ENCODE assay signal across 1 cellular context in genomic region chr2:47906261-47907096, GRCh38.
TF ChIP-seq lines count a peak whose summit lies in the region.

FBXO11 (minus strand) TSS chr2:47906498; CDS start chr2:47905720, 778 bp downstream.

TF ChIP-seq in HepG2, 621 proteins besides CTCF, POLR2A, EP300 and RAD21 (continued from another document and continues in another):
- TF ChIP-seq, protein P1, sequence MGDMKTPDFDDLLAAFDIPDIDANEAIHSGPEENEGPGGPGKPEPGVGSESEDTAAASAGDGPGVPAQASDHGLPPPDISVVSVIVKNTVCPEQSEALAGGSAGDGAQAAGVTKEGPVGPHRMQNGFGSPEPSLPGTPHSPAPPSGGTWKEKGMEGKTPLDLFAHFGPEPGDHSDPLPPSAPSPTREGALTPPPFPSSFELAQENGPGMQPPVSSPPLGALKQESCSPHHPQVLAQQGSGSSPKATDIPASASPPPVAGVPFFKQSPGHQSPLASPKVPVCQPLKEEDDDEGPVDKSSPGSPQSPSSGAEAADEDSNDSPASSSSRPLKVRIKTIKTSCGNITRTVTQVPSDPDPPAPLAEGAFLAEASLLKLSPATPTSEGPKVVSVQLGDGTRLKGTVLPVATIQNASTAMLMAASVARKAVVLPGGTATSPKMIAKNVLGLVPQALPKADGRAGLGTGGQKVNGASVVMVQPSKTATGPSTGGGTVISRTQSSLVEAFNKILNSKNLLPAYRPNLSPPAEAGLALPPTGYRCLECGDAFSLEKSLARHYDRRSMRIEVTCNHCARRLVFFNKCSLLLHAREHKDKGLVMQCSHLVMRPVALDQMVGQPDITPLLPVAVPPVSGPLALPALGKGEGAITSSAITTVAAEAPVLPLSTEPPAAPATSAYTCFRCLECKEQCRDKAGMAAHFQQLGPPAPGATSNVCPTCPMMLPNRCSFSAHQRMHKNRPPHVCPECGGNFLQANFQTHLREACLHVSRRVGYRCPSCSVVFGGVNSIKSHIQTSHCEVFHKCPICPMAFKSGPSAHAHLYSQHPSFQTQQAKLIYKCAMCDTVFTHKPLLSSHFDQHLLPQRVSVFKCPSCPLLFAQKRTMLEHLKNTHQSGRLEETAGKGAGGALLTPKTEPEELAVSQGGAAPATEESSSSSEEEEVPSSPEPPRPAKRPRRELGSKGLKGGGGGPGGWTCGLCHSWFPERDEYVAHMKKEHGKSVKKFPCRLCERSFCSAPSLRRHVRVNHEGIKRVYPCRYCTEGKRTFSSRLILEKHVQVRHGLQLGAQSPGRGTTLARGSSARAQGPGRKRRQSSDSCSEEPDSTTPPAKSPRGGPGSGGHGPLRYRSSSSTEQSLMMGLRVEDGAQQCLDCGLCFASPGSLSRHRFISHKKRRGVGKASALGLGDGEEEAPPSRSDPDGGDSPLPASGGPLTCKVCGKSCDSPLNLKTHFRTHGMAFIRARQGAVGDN (CRISPR knock-in tag; IDR thresholded peaks at IDR 0.05), result peak; percentile 44
- TF ChIP-seq FOXK1 (CRISPR knock-in tag; IDR thresholded peaks at IDR 0.05; ENCODE audit: borderline replicate concordance, low read depth), result peak; percentile 25; the same call in 1 of the 2 replicates
- TF ChIP-seq ZBTB3 (CRISPR knock-in tag; IDR thresholded peaks at IDR 0.05; ENCODE audit: borderline replicate concordance, low read depth), result no peak
- no peak for TF ChIP-seq ZNF513 (CRISPR knock-in tag; conservative IDR thresholded peaks at IDR 0.05)
- TF ChIP-seq ZNF839 (CRISPR knock-in tag; IDR thresholded peaks at IDR 0.05; ENCODE audit: borderline replicate concordance), result no peak
- TF ChIP-seq ZNF501 (CRISPR knock-in tag; IDR thresholded peaks at IDR 0.05), result no peak
- TF ChIP-seq FOXJ3 (CRISPR knock-in tag; IDR thresholded peaks at IDR 0.05; ENCODE audit: borderline replicate concordance), result 0 out of 2 replicates have a peak, but pooled peaks have one; percentile 22
- peak; percentile 48; the same call in 1 of the 2 replicates for TF ChIP-seq MTA1 (CRISPR knock-in tag; IDR thresholded peaks at IDR 0.05; ENCODE audit: borderline replicate concordance)
- peak; percentile 15; the same call in 1 of the 2 replicates for TF ChIP-seq ZNF142 (CRISPR knock-in tag; IDR thresholded peaks at IDR 0.05)
- TF ChIP-seq ZNF264 (CRISPR knock-in tag; IDR thresholded peaks at IDR 0.05), result peak; percentile 81
- 0 out of 2 replicates have a peak, but pooled peaks have one; percentile 16 for TF ChIP-seq MYC (CRISPR knock-in tag; IDR thresholded peaks at IDR 0.05; ENCODE audit: borderline replicate concordance)
- peak; percentile 87 for TF ChIP-seq YY1 (IDR thresholded peaks at IDR 0.05; ENCODE audit: insufficient read depth, insufficient replicate concordance, low read depth, low read length)
- TF ChIP-seq ZSCAN5A (CRISPR knock-in tag; IDR thresholded peaks at IDR 0.05; ENCODE audit: borderline replicate concordance), result peak; percentile 78; the same call in 1 of the 2 replicates
- no peak for TF ChIP-seq AGO1 (IDR thresholded peaks at IDR 0.05; ENCODE audit: low read depth, low read length, poor library complexity, severe bottlenecking)
- peak; percentile 98 for TF ChIP-seq ZNF362 (CRISPR knock-in tag; IDR thresholded peaks at IDR 0.05; ENCODE audit: borderline replicate concordance)
- peak in 1 of 2 experiments; percentile 93; a peak in 2 of 4 replicates for TF ChIP-seq ATF4 (CRISPR knock-in tag; IDR thresholded peaks at IDR 0.05)
- TF ChIP-seq, protein P2, sequence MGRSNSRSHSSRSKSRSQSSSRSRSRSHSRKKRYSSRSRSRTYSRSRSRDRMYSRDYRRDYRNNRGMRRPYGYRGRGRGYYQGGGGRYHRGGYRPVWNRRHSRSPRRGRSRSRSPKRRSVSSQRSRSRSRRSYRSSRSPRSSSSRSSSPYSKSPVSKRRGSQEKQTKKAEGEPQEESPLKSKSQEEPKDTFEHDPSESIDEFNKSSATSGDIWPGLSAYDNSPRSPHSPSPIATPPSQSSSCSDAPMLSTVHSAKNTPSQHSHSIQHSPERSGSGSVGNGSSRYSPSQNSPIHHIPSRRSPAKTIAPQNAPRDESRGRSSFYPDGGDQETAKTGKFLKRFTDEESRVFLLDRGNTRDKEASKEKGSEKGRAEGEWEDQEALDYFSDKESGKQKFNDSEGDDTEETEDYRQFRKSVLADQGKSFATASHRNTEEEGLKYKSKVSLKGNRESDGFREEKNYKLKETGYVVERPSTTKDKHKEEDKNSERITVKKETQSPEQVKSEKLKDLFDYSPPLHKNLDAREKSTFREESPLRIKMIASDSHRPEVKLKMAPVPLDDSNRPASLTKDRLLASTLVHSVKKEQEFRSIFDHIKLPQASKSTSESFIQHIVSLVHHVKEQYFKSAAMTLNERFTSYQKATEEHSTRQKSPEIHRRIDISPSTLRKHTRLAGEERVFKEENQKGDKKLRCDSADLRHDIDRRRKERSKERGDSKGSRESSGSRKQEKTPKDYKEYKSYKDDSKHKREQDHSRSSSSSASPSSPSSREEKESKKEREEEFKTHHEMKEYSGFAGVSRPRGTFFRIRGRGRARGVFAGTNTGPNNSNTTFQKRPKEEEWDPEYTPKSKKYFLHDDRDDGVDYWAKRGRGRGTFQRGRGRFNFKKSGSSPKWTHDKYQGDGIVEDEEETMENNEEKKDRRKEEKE (IDR thresholded peaks at IDR 0.05), result no peak
- peak; percentile 63; the same call in 1 of the 2 replicates for TF ChIP-seq PCBP1 (IDR thresholded peaks at IDR 0.05; ENCODE audit: borderline replicate concordance, low read depth, low read length)
- TF ChIP-seq, protein P3, sequence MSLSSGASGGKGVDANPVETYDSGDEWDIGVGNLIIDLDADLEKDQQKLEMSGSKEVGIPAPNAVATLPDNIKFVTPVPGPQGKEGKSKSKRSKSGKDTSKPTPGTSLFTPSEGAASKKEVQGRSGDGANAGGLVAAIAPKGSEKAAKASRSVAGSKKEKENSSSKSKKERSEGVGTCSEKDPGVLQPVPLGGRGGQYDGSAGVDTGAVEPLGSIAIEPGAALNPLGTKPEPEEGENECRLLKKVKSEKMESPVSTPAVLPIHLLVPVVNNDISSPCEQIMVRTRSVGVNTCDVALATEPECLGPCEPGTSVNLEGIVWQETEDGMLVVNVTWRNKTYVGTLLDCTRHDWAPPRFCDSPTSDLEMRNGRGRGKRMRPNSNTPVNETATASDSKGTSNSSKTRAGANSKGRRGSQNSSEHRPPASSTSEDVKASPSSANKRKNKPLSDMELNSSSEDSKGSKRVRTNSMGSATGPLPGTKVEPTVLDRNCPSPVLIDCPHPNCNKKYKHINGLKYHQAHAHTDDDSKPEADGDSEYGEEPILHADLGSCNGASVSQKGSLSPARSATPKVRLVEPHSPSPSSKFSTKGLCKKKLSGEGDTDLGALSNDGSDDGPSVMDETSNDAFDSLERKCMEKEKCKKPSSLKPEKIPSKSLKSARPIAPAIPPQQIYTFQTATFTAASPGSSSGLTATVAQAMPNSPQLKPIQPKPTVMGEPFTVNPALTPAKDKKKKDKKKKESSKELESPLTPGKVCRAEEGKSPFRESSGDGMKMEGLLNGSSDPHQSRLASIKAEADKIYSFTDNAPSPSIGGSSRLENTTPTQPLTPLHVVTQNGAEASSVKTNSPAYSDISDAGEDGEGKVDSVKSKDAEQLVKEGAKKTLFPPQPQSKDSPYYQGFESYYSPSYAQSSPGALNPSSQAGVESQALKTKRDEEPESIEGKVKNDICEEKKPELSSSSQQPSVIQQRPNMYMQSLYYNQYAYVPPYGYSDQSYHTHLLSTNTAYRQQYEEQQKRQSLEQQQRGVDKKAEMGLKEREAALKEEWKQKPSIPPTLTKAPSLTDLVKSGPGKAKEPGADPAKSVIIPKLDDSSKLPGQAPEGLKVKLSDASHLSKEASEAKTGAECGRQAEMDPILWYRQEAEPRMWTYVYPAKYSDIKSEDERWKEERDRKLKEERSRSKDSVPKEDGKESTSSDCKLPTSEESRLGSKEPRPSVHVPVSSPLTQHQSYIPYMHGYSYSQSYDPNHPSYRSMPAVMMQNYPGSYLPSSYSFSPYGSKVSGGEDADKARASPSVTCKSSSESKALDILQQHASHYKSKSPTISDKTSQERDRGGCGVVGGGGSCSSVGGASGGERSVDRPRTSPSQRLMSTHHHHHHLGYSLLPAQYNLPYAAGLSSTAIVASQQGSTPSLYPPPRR (CRISPR knock-in tag; IDR thresholded peaks at IDR 0.05; ENCODE audit: borderline replicate concordance), result peak; percentile 27; the same call in 1 of the 2 replicates
- TF ChIP-seq ZNF572 (CRISPR knock-in tag; IDR thresholded peaks at IDR 0.05), result no peak
- peak; percentile 43; the same call in 1 of the 2 replicates for TF ChIP-seq ZBTB20 (CRISPR knock-in tag; IDR thresholded peaks at IDR 0.05; ENCODE audit: borderline replicate concordance, low read depth)
- peak; percentile 80 for TF ChIP-seq BORCS8-MEF2B (CRISPR knock-in tag; IDR thresholded peaks at IDR 0.05)
- TF ChIP-seq, protein P4, sequence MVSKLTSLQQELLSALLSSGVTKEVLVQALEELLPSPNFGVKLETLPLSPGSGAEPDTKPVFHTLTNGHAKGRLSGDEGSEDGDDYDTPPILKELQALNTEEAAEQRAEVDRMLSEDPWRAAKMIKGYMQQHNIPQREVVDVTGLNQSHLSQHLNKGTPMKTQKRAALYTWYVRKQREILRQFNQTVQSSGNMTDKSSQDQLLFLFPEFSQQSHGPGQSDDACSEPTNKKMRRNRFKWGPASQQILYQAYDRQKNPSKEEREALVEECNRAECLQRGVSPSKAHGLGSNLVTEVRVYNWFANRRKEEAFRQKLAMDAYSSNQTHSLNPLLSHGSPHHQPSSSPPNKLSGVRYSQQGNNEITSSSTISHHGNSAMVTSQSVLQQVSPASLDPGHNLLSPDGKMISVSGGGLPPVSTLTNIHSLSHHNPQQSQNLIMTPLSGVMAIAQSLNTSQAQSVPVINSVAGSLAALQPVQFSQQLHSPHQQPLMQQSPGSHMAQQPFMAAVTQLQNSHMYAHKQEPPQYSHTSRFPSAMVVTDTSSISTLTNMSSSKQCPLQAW (CRISPR knock-in tag; IDR thresholded peaks at IDR 0.05), result peak; percentile 25; the same call in 1 of the 2 replicates
- 0 out of 2 replicates have a peak, but pooled peaks have one; percentile 56 for TF ChIP-seq ZNF776 (CRISPR knock-in tag; IDR thresholded peaks at IDR 0.05)
- peak; percentile 64; the same call in 1 of the 2 replicates for TF ChIP-seq KLF6 (CRISPR knock-in tag; IDR thresholded peaks at IDR 0.05)
